In the genomic region with DNA sequence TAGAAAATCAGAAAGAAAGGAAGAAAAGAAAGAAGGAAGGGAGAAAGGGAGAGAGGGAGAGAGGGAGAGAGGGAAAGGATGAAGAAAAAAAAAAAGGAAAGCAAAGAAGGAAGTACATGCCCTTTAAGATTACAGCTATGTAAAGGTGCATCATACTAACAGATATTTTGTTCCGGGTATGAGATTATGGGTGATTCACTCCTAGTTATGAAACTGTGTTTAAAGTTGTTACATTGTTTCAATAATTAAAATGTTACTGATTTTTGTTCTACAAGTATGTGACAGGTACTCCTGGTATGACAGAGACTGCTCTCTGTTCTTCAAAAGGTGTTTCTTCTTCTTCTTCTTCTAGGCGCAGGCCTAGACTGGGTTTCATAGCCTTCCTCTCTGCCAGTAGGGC, we compare ENCODE assay signal across 25 cellular contexts.
"Had no signal": no experiment of that assay in that cellular context is flagged by ENCODE, and none has a peak within 500 bp of the region (broad histone marks: within the 10 kb centered on the region; RNA-seq: fewer than 3 reads in every experiment).

No MANE protein-coding gene starts in this region.

- FAIRE-seq: urothelium cell line had no signal

- H3K36me3 ChIP-seq: left ventricle myocardium inferior, ovary, prostate gland, stomach, thyroid gland, transverse colon, upper lobe of right lung had no signal

- H3K27me3 Mint-ChIP-seq: natural killer cell treated with Interleukin-12 subunit alpha and Interleukin-12 subunit beta and Interleukin-15 and Interleukin-18, amount 100 ng/mL, for 72 hours had no signal

- H3K27me3 ChIP-seq: ovary, stomach, testis, thyroid gland, transverse colon, upper lobe of right lung had no signal

- H3K27ac ChIP-seq: left ventricle myocardium inferior, ovary, prostate gland, skin epidermis, stomach, thyroid gland, transverse colon, upper lobe of right lung had no signal

- H3K9me3 Mint-ChIP-seq: naive thymus-derived CD4-positive, alpha-beta T cell; stimulated activated naive B cell treated with anti-CD40 and anti-IgM and Interleukin-4, amounts not matched to agents 10 μg/mL and 1 μg/mL and 100 μg/mL, for 72 hours had no signal

- DNase-seq: islet precursor cell; left ventricle myocardium inferior; midbrain; mucosa of descending colon; naive thymus-derived CD4-positive, alpha-beta T cell; ovary; posterior cingulate gyrus; retina; right cardiac atrium; stimulated activated CD4-positive, alpha-beta T cell treated with anti-CD3 and anti-CD28 coated beads, Interleukin-12 subunit alpha, Interleukin-12 subunit beta, amount 100 ng/mL, for 4 hours; stimulated activated CD4-positive, alpha-beta T cell treated with anti-CD3 and anti-CD28 coated beads, Interleukin-15, amount 100 ng/mL, for 24 hours; stimulated activated CD4-positive, alpha-beta T cell treated with anti-CD3 and anti-CD28 coated beads, Interleukin-2, amount 100 ng/mL, for 24 hours; stimulated activated CD4-positive, alpha-beta T cell treated with anti-CD3 and anti-CD28 coated beads, Interleukin-4, amount 100 ng/mL, for 1 hour; stimulated activated naive B cell treated with anti-CD40 and anti-IgM and Interleukin-4, amounts not matched to agents 10 μg/mL and 1 μg/mL and 100 μg/mL, for 72 hours; stimulated activated naive CD8-positive, alpha-beta T cell treated with anti-CD3 and anti-CD28 coated beads, Interleukin-15, Interleukin-2, amounts not matched to agents 100 U/mL and 50 U/mL, for 24 hours; stomach; testis; thyroid gland; transverse colon; upper lobe of right lung had no signal

- H3K4me3 ChIP-seq: left ventricle myocardium inferior, lung, mucosa of descending colon, ovary, prostate gland, skin epidermis, stomach, testis, thyroid gland, transverse colon, upper lobe of right lung had no signal

- H3K36me3 Mint-ChIP-seq: naive thymus-derived CD4-positive, alpha-beta T cell; natural killer cell treated with Interleukin-12 subunit alpha and Interleukin-12 subunit beta and Interleukin-15 and Interleukin-18, amount 100 ng/mL, for 72 hours; stimulated activated naive B cell treated with anti-CD40 and anti-IgM and Interleukin-4, amounts not matched to agents 10 μg/mL and 1 μg/mL and 100 μg/mL, for 72 hours had no signal

- ATAC-seq: mucosa of descending colon; naive thymus-derived CD4-positive, alpha-beta T cell; natural killer cell treated with Interleukin-12 subunit alpha and Interleukin-12 subunit beta and Interleukin-15 and Interleukin-18, amount 100 ng/mL, for 72 hours; stimulated activated naive B cell treated with anti-CD40 and anti-IgM and Interleukin-4, amounts not matched to agents 10 μg/mL and 1 μg/mL and 100 μg/mL, for 72 hours; stimulated activated naive CD8-positive, alpha-beta T cell treated with anti-CD3 and anti-CD28 coated beads, Interleukin-15, Interleukin-2, amounts not matched to agents 100 U/mL and 50 U/mL, for 24 hours; upper lobe of right lung had no signal

- H3K9me3 ChIP-seq: left ventricle myocardium inferior, mucosa of descending colon, ovary, prostate gland, stomach, testis, thyroid gland, transverse colon, upper lobe of right lung had no signal

- H3K4me1 Mint-ChIP-seq: stimulated activated naive B cell treated with anti-CD40 and anti-IgM and Interleukin-4, amounts not matched to agents 10 μg/mL and 1 μg/mL and 100 μg/mL, for 72 hours had no signal

- H3K4me1 ChIP-seq: left ventricle myocardium inferior, prostate gland, stomach, testis, thyroid gland, transverse colon, upper lobe of right lung had no signal

- H3K4me3 Mint-ChIP-seq: naive thymus-derived CD4-positive, alpha-beta T cell; natural killer cell treated with Interleukin-12 subunit alpha and Interleukin-12 subunit beta and Interleukin-15 and Interleukin-18, amount 100 ng/mL, for 72 hours; stimulated activated naive B cell treated with anti-CD40 and anti-IgM and Interleukin-4, amounts not matched to agents 10 μg/mL and 1 μg/mL and 100 μg/mL, for 72 hours had no signal

- H3K27ac Mint-ChIP-seq: naive thymus-derived CD4-positive, alpha-beta T cell; natural killer cell treated with Interleukin-12 subunit alpha and Interleukin-12 subunit beta and Interleukin-15 and Interleukin-18, amount 100 ng/mL, for 72 hours; stimulated activated naive B cell treated with anti-CD40 and anti-IgM and Interleukin-4, amounts not matched to agents 10 μg/mL and 1 μg/mL and 100 μg/mL, for 72 hours had no signal
